ENCODE assay signal across 1 cellular context in genomic region chr7:149460493-149461330, GRCh38.
TF ChIP-seq lines count a peak whose summit lies in the region.

TSS of gene ZNF777 (minus strand) at chr7:149461062. CDS start at chr7:149456022, 5,040 bp downstream.

TF ChIP-seq in GM12878, 131 proteins besides CTCF, POLR2A, EP300 and RAD21 (continued from another document and continues in another):
- TF ChIP-seq MLLT1 (IDR thresholded peaks at IDR 0.05) (no peak), ZNF24 (IDR thresholded peaks at IDR 0.05) (0 out of 2 replicates have a peak, but pooled peaks have one; percentile 3), WRNIP1 (IDR thresholded peaks at IDR 0.05; ENCODE audit: borderline replicate concordance, low read depth, low read length) (no peak), CREM (IDR thresholded peaks at IDR 0.05; ENCODE audit: low read depth) (peak; percentile 55), BCL11A (IDR thresholded peaks at IDR 0.05; ENCODE audit: low read depth, low read length) (no peak), PAX8 (IDR thresholded peaks at IDR 0.05) (no peak), TARDBP (IDR thresholded peaks at IDR 0.05; ENCODE audit: borderline replicate concordance) (no peak), ATF3 (IDR thresholded peaks at IDR 0.05; ENCODE audit: borderline replicate concordance, extremely low read depth, low read depth, low read length) (no peak), RCOR1 (conservative IDR thresholded peaks at IDR 0.05; ENCODE audit: low read depth, low read length) (no peak), CBX3 (IDR thresholded peaks at IDR 0.05; ENCODE audit: borderline replicate concordance, low read depth) (no peak), SPI1 (IDR thresholded peaks at IDR 0.05; ENCODE audit: borderline replicate concordance, insufficient read depth, low read depth, low read length) (no peak), MYB (IDR thresholded peaks at IDR 0.05; ENCODE audit: borderline replicate concordance, low read depth, low read length) (peak; percentile 40; the same call in 1 of the 2 replicates), CREB1 (IDR thresholded peaks at IDR 0.05; ENCODE audit: low read depth) (0 out of 2 replicates have a peak, but pooled peaks have one; percentile 45), POLR2AphosphoS5 (IDR thresholded peaks at IDR 0.05; ENCODE audit: low read length) (peak; percentile 55), IKZF1 (conservative IDR thresholded peaks at IDR 0.05) (peak; percentile 93), CEBPZ (IDR thresholded peaks at IDR 0.05; ENCODE audit: low read depth, low read length) (0 out of 2 replicates have a peak, but pooled peaks have one; percentile 12), BHLHE40 (IDR thresholded peaks at IDR 0.05; ENCODE audit: borderline replicate concordance in 1 of 2, low read depth in 2 of 2, low read length in 1 of 2) (peak; percentile 41 to 52; a peak in 2 of 4 replicates), SMC3 (IDR thresholded peaks at IDR 0.05; ENCODE audit: borderline replicate concordance, low read length) (0 out of 2 replicates have a peak, but pooled peaks have one; percentile 18), ZBTB4 (CRISPR knock-in tag; IDR thresholded peaks at IDR 0.05) (no peak), HCFC1 (IDR thresholded peaks at IDR 0.05; ENCODE audit: low read length) (peak; percentile 67), POU2F2 (IDR thresholded peaks at IDR 0.05; ENCODE audit: borderline replicate concordance, low read depth, low read length) (0 out of 3 replicates have a peak, but pooled peaks have one; percentile 29), CHD4 (IDR thresholded peaks at IDR 0.05) (no peak), RELA (IDR thresholded peaks at IDR 0.05; ENCODE audit: borderline replicate concordance, partially characterized antibody) (peak; percentile 13), PBX3 (IDR thresholded peaks at IDR 0.05; ENCODE audit: insufficient replicate concordance, low read depth, low read length) (no peak), DPF2 (IDR thresholded peaks at IDR 0.05) (peak; percentile 64; the same call in 1 of the 2 replicates), RUNX3 (IDR thresholded peaks at IDR 0.05; ENCODE audit: low read length) (0 out of 2 replicates have a peak, but pooled peaks have one; percentile 18), MXI1 (IDR thresholded peaks at IDR 0.05; ENCODE audit: low read depth, low read length) (peak; percentile 68), ZBTB11 (CRISPR knock-in tag; IDR thresholded peaks at IDR 0.05) (no peak), ZNF622 (IDR thresholded peaks at IDR 0.05) (no peak), NFXL1 (IDR thresholded peaks at IDR 0.05; ENCODE audit: borderline replicate concordance) (no peak), ESRRA (IDR thresholded peaks at IDR 0.05; ENCODE audit: low read length) (no peak), ELK1 (IDR thresholded peaks at IDR 0.05; ENCODE audit: low read depth, low read length) (no peak), ZBTB40 (IDR thresholded peaks at IDR 0.05; ENCODE audit: borderline replicate concordance) (0 out of 2 replicates have a peak, but pooled peaks have one; percentile 28), TBL1XR1 (IDR thresholded peaks at IDR 0.05; ENCODE audit: low read depth, low read length) (no peak), CBFB (IDR thresholded peaks at IDR 0.05; ENCODE audit: low read depth) (no peak), IRF4 (IDR thresholded peaks at IDR 0.05; ENCODE audit: low read depth, low read length) (no peak), TCF12 (IDR thresholded peaks at IDR 0.05; ENCODE audit: low read depth, low read length) (0 out of 2 replicates have a peak, but pooled peaks have one; percentile 40), SREBF2 (IDR thresholded peaks at IDR 0.05; ENCODE audit: low read length) (no peak), PKNOX1 (IDR thresholded peaks at IDR 0.05) (0 out of 2 replicates have a peak, but pooled peaks have one; percentile 14)
